Comparison of ENCODE assay signal across 10 cellular contexts in genomic region chr1:23977854-23978191, GRCh38. TPM values are rescaled to one million over a fixed set of nuclear protein-coding genes. Genes with fewer than 3 reads are reported as not detected.
DNase-seq lines count a peak whose midpoint lies in the region; ATAC-seq, FAIRE-seq and TF ChIP-seq lines count a peak whose summit lies in the region.
"Had no signal": no experiment of that assay in that cellular context is flagged by ENCODE, and none has a peak within 500 bp of the region (broad histone marks: within the 10 kb centered on the region; RNA-seq: fewer than 3 reads in every experiment).

No MANE protein-coding gene starts in this region.

- peak overlapping the region; percentile 97 for H3K4me3 Mint-ChIP-seq in activated naive CD8-positive, alpha-beta T cell treated with anti-CD3 and anti-CD28 coated beads for 36 hours
- H3K4me3 Mint-ChIP-seq in memory B cell, result peak overlapping the region; percentile 46

- H3K9me3 Mint-ChIP-seq in activated naive CD8-positive, alpha-beta T cell treated with anti-CD3 and anti-CD28 coated beads for 36 hours, result no peaks in the 10 kb centered on the region
- no peaks in the 10 kb centered on the region for H3K9me3 Mint-ChIP-seq in memory B cell

- in situ Hi-C loops in GM13976 (cut with MboI; ENCODE audit: low sequenced_read_pairs, unreplicated experiment), result no loop called here

- ATAC-seq in memory B cell (ENCODE audit: low read depth) (no peak), GM18520 (IDR thresholded peaks at IDR 0.05; ENCODE audit: unreplicated experiment) (no peak)

- H3K79me2 ChIP-seq in ACC112 (ENCODE audit: control insufficient read depth, insufficient read depth, low read length, unreplicated experiment), result peaks cover 73% of the 10 kb centered on the region

- H3K4me1 ChIP-seq in ACC112 (ENCODE audit: control insufficient read depth, insufficient read depth, low read length, unreplicated experiment), result peaks cover 36% of the 10 kb centered on the region

- H3K27me3 Mint-ChIP-seq in activated naive CD8-positive, alpha-beta T cell treated with anti-CD3 and anti-CD28 coated beads for 36 hours, result peaks cover 3% of the 10 kb centered on the region
- no peaks in the 10 kb centered on the region for H3K27me3 Mint-ChIP-seq in memory B cell

- no peak overlapping the region for H2AFZ ChIP-seq in ACC112 (ENCODE audit: low read length, unreplicated experiment)

- TF ChIP-seq CTCF in GM13976 (IDR thresholded peaks at IDR 0.05; ENCODE audit: borderline replicate concordance, control extremely low read depth, extremely low read depth, insufficient read depth, missing control alignments), result no peak

- DNase-seq in HCEC 1CT (peak; percentile 18), memory B cell (ENCODE audit: low spot score in 2 of 2) (no peak), GM19239 (ENCODE audit: insufficient read length, low spot score) (no peak), A172 (ENCODE audit: low spot score) (no peak), GM13976 (ENCODE audit: low spot score) (no peak)
- no peak for DNase-seq in activated naive CD8-positive, alpha-beta T cell treated with anti-CD3 and anti-CD28 coated beads for 36 hours
- DNase-seq: T-helper 9 cell had no signal

- H3K27ac ChIP-seq in ACC112 (ENCODE audit: low read depth, low read length), result peak overlapping the region; percentile 0; the same call in 1 of the 2 replicates

- H3K36me3 Mint-ChIP-seq in activated naive CD8-positive, alpha-beta T cell treated with anti-CD3 and anti-CD28 coated beads for 36 hours, result peaks cover 59% of the 10 kb centered on the region
- peaks cover 12% of the 10 kb centered on the region for H3K36me3 Mint-ChIP-seq in memory B cell

- FAIRE-seq in GM19239 (lab: Jason Lieb, UNC), result no peak
- FAIRE-seq: colon had no signal

- H3K27me3 ChIP-seq in ACC112 (ENCODE audit: insufficient read depth, low read length), result no peaks in the 10 kb centered on the region

- peak overlapping the region; percentile 100 for H3K27ac Mint-ChIP-seq in activated naive CD8-positive, alpha-beta T cell treated with anti-CD3 and anti-CD28 coated beads for 36 hours
- peak overlapping the region; percentile 70 for H3K27ac Mint-ChIP-seq in memory B cell

- H3K36me3 ChIP-seq in ACC112 (ENCODE audit: insufficient read depth, low read length), result peaks cover 32% of the 10 kb centered on the region

- peaks cover 47% of the 10 kb centered on the region for H3K4me1 Mint-ChIP-seq in activated naive CD8-positive, alpha-beta T cell treated with anti-CD3 and anti-CD28 coated beads for 36 hours
- peaks cover 39% of the 10 kb centered on the region for H3K4me1 Mint-ChIP-seq in memory B cell

- peak overlapping the region; percentile 100 for H3K4me3 ChIP-seq in ACC112 (ENCODE audit: low read depth, low read length)

RNA-seq across cellular contexts. Expression of gene SRSF10, which starts 2.3 kb away (rescaled TPM):
- 100 to 1,000 TPM; 229 to 234 TPM for total RNA-seq in activated naive CD8-positive, alpha-beta T cell treated with anti-CD3 and anti-CD28 coated beads for 36 hours
- 96.5 and 106 TPM in 2 replicates for total RNA-seq in A172 (2014; rRNA removed; shearing (Covaris generic))

RNA-seq across cellular contexts. Expression of gene PNRC2, which starts 18.2 kb away (rescaled TPM):
- 100 to 1,000 TPM; 162 to 165 TPM for total RNA-seq in activated naive CD8-positive, alpha-beta T cell treated with anti-CD3 and anti-CD28 coated beads for 36 hours
- 58.5 and 60.3 TPM in 2 replicates for total RNA-seq in A172 (2014; rRNA removed; shearing (Covaris generic))
